In the genomic region with DNA sequence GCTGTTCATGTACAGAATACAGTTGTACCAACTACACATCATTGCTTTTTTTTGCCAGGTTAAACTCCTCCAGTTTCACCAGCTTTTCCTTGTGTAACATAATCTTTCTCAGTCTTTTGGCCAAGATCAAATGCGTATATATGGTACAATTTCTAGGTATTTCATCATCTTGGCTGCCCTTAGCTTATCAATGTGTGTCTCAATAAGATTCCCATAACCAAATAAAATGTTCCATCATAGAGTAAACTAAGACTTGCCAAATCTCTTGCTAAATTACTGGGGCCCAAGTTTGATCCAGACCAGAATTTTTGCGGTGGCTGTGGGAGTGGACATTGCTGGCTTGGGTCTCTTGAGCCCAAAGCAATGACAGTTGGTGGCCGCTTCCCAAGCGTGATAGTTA, we compare ENCODE assay signal across 17 cellular contexts. TPM values are rescaled to one million over a fixed set of nuclear protein-coding genes. Genes with fewer than 3 reads are reported as not detected.
DNase-seq lines count a peak whose midpoint lies in the region; ATAC-seq, FAIRE-seq and TF ChIP-seq lines count a peak whose summit lies in the region.
"Had no signal": no experiment of that assay in that cellular context is flagged by ENCODE, and none has a peak within 500 bp of the region (broad histone marks: within the 10 kb centered on the region; RNA-seq: fewer than 3 reads in every experiment).

No MANE protein-coding gene starts in this region.

- H4K20me1 ChIP-seq in HepG2 (ENCODE audit: insufficient read depth, low read length) = no peaks in the 10 kb centered on the region

- no peaks in the 10 kb centered on the region for H3K27me3 ChIP-seq in liver (ENCODE audit: control insufficient read depth in 4 of 4, insufficient read depth in 4 of 4, low read length in 3 of 4)
- H3K27me3 ChIP-seq in HepG2 (ENCODE audit: control insufficient read depth in 1 of 2, insufficient read depth in 2 of 2, low read length in 2 of 2) = 0 out of 5 replicates have a peak, but pooled peaks cover 0 to 1% of the 10 kb centered on the region in 2 experiments

- no peaks in the 10 kb centered on the region for H3K9me3 ChIP-seq in liver (ENCODE audit: control insufficient read depth in 4 of 4, low read length in 3 of 4)
- H3K9me3 ChIP-seq in HepG2 (ENCODE audit: low read length) = no peaks in the 10 kb centered on the region
- H3K9me3 ChIP-seq: A549 had no signal

- no peak for ATAC-seq in HepG2
- ATAC-seq in GM21360 (IDR thresholded peaks at IDR 0.05; ENCODE audit: unreplicated experiment) = no peak
- ATAC-seq: A549 had no signal

- FAIRE-seq in HepG2 (lab: Jason Lieb, UNC) = no peak
- FAIRE-seq: H1 had no signal

- no TSS peak for BruUV-seq in HepG2 (replicated peaks; lab: Mats Ljungman, UMichigan)

- TF ChIP-seq RAD21 in liver (IDR thresholded peaks at IDR 0.05) = peak in 1 of 2 donors; percentile 21
- TF ChIP-seq RAD21 in HepG2 (CRISPR knock-in tag; IDR thresholded peaks at IDR 0.05) = no peak

- WGBS in liver = 66% methylated on average over 4 of the region's 4 CpGs
- WGBS in HepG2 (ENCODE audit: low lambda C conversion rate) = 52% methylated on average over 4 of the region's 4 CpGs

- H3K4me2 ChIP-seq in HepG2 (ENCODE audit: low read depth, low read length) = no peak overlapping the region
- H3K4me2 ChIP-seq: A549 had no signal

- H3K9ac ChIP-seq in liver (ENCODE audit: low read depth in 1 of 2, low read length in 2 of 2) (no peak overlapping the region), HepG2 (ENCODE audit: insufficient read depth, low read depth, low read length) (no peak overlapping the region)

- H3K36me3 ChIP-seq in liver (ENCODE audit: control insufficient read depth in 4 of 4, insufficient read depth in 3 of 4, low read depth in 1 of 4, low read length in 3 of 4) (no peaks in the 10 kb centered on the region), HepG2 (replicated peaks in 1 of 2; ENCODE audit: control insufficient read depth in 1 of 2, insufficient read depth in 2 of 2, low read length in 2 of 2) (no peaks in the 10 kb centered on the region)

- in situ Hi-C loops in HepG2 (cut with HindIII; ENCODE audit: extremely low pct_ligation_motif_present, low pct_unique_long_range_greater_than_20kb) = no loop called here

- POLR2A ChIA-PET in HepG2 (lab: Yijun Ruan, JAX) = no interaction called here

- no peak for DNase-seq in HepG2 (ENCODE audit: low spot score)
- DNase-seq in OCI-M1 (lab: John Stamatoyannopoulos, UW) = peak; percentile 70
- DNase-seq in fibroblast of the aortic adventitia (ENCODE audit: low read depth) = peak; percentile 29
- no peak for DNase-seq in NCI-H446 (lab: John Stamatoyannopoulos, UW)
- no peak for DNase-seq in stimulated activated CD4-positive, alpha-beta T cell treated with anti-CD3 and anti-CD28 coated beads, Interleukin-4, amount 100 ng/mL, for 24 hours
- DNase-seq: AML-193; CD4-positive, alpha-beta T cell; DMS153; DMS79; GDM1; H9 had no signal

- no peaks in the 10 kb centered on the region for H3K79me2 ChIP-seq in HepG2 (ENCODE audit: insufficient read depth, low read length)

- no peak overlapping the region for H3K4me3 ChIP-seq in liver (ENCODE audit: low read depth in 1 of 3, low read length in 3 of 3)
- no peak overlapping the region for H3K4me3 ChIP-seq in HepG2 (replicated peaks in 1 of 3; ENCODE audit: insufficient read depth in 1 of 3, low read depth in 2 of 3, low read length in 3 of 3)
- no peak overlapping the region for H3K4me3 ChIP-seq in fibroblast of the aortic adventitia (ENCODE audit: low read depth, low read length)
- H3K4me3 ChIP-seq: A549 had no signal

- intact Hi-C loops in HepG2 (cut with micrococcal nuclease; ENCODE audit: unreplicated experiment) = no loop called here

- TF ChIP-seq EP300 in HepG2 (IDR thresholded peaks at IDR 0.05; ENCODE audit: low read depth in 2 of 2, low read length in 2 of 2) = no peak
- TF ChIP-seq EP300 in HepG2 (CRISPR knock-in tag; IDR thresholded peaks at IDR 0.05; ENCODE audit: borderline replicate concordance) = no peak

- CTCF ChIA-PET in HepG2 (lab: Yijun Ruan, JAX; ENCODE audit: low intra/inter-chr PET ratio, low total read pairs) = no interaction called here

- H2AFZ ChIP-seq in HepG2 (ENCODE audit: low read length) = no peak overlapping the region

- TF ChIP-seq POLR2A in HepG2 (IDR thresholded peaks at IDR 0.05; ENCODE audit: insufficient read depth in 1 of 2, low read depth in 2 of 2, low read length in 2 of 2) = no peak

- H3K4me1 ChIP-seq in liver (ENCODE audit: control insufficient read depth in 4 of 4, insufficient read depth in 4 of 4, low read length in 3 of 4) (peaks cover 0 to 7% (median 0%) of the 10 kb centered on the region in 4 donors), HepG2 (ENCODE audit: insufficient read depth, low read length) (no peaks in the 10 kb centered on the region)
- H3K4me1 ChIP-seq: A549 had no signal

- no peak for TF ChIP-seq CTCF in liver (IDR thresholded peaks at IDR 0.05; ENCODE audit: low read depth, low read length, missing input control)
- TF ChIP-seq CTCF in HepG2 (CRISPR knock-in tag; IDR thresholded peaks at IDR 0.05) = no peak
- no peak for TF ChIP-seq CTCF in fibroblast of the aortic adventitia (IDR thresholded peaks at IDR 0.05; ENCODE audit: insufficient read depth, low read length)

- no peak overlapping the region for H3K27ac ChIP-seq in liver (ENCODE audit: low read depth in 1 of 2, low read length in 2 of 2)
- H3K27ac ChIP-seq in HepG2 (ENCODE audit: extremely low read length, insufficient read depth, low read length) = no peak overlapping the region
- H3K27ac ChIP-seq: 22Rv1, A549, C4-2B had no signal

TF ChIP-seq in liver, 16 proteins besides CTCF, POLR2A, EP300 and RAD21 (continues in another document):
- TF ChIP-seq JUND (IDR thresholded peaks at IDR 0.05) = peak in 1 of 2 donors; percentile 31
- peak; percentile 49 for TF ChIP-seq YY1 (IDR thresholded peaks at IDR 0.05)
- peak in 1 of 2 donors; percentile 30 for TF ChIP-seq EGR1 (IDR thresholded peaks at IDR 0.05; ENCODE audit: low read depth in 2 of 2)
- TF ChIP-seq, protein P1, sequence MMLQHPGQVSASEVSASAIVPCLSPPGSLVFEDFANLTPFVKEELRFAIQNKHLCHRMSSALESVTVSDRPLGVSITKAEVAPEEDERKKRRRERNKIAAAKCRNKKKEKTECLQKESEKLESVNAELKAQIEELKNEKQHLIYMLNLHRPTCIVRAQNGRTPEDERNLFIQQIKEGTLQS (IDR thresholded peaks at IDR 0.05) = peak; percentile 38
- TF ChIP-seq HNF4G (IDR thresholded peaks at IDR 0.05) = no peak
- TF ChIP-seq HNF4A (conservative IDR thresholded peaks at IDR 0.05) = peak in 1 of 2 donors; percentile 58
- TF ChIP-seq, protein P2, sequence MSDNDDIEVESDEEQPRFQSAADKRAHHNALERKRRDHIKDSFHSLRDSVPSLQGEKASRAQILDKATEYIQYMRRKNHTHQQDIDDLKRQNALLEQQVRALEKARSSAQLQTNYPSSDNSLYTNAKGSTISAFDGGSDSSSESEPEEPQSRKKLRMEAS (IDR thresholded peaks at IDR 0.05) = peak; percentile 23
- peak; percentile 42 for TF ChIP-seq FOXA2 (IDR thresholded peaks at IDR 0.05)

TF ChIP-seq in HepG2, 621 proteins besides CTCF, POLR2A, EP300 and RAD21 (continues in another document):
- TF ChIP-seq FOXC1 (CRISPR knock-in tag; IDR thresholded peaks at IDR 0.05; ENCODE audit: borderline replicate concordance) (no peak), KLF16 (CRISPR knock-in tag; IDR thresholded peaks at IDR 0.05) (no peak)
- TF ChIP-seq, protein P3, sequence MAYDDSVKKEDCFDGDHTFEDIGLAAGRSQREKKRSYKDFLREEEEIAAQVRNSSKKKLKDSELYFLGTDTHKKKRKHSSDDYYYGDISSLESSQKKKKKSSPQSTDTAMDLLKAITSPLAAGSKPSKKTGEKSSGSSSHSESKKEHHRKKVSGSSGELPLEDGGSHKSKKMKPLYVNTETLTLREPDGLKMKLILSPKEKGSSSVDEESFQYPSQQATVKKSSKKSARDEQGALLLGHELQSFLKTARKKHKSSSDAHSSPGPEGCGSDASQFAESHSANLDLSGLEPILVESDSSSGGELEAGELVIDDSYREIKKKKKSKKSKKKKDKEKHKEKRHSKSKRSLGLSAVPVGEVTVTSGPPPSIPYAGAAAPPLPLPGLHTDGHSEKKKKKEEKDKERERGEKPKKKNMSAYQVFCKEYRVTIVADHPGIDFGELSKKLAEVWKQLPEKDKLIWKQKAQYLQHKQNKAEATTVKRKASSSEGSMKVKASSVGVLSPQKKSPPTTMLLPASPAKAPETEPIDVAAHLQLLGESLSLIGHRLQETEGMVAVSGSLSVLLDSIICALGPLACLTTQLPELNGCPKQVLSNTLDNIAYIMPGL (CRISPR knock-in tag; IDR thresholded peaks at IDR 0.05; ENCODE audit: borderline replicate concordance in 1 of 2, low read depth in 1 of 2) = no peak

RNA-seq across cellular contexts. Expression of a gene that starts 24.3 kb away (rescaled TPM):
- total RNA-seq in liver = 10 to 100 TPM; 44.3 to 54.9 TPM
- 10 to 100 TPM in 1 of 2 donors, 1 to 10 TPM in 1; 9.7 to 20.7 TPM for polyA plus RNA-seq in liver
- 41.7 and 54.8 TPM in 2 replicates for total RNA-seq in HepG2 (2016; rRNA removed; fragmentation: Illumina TruSeq; extraction: Trizol)
- total RNA-seq in HepG2 (2016; cell fraction: cytosol; rRNA removed; fragmentation: Illumina TruSeq; extraction: Trizol; ENCODE audit: low read depth) = 16.6 and 24.6 TPM in 2 replicates
- 37.9 and 53.8 TPM in 2 replicates for total RNA-seq in HepG2 (2016; cell fraction: insoluble cytoplasmic fraction; rRNA removed; fragmentation: Illumina TruSeq; extraction: Trizol)
- 23.2 and 27.1 TPM in 2 replicates for total RNA-seq in HepG2 (2016; cell fraction: membrane; rRNA removed; fragmentation: Illumina TruSeq; extraction: Trizol)
- total RNA-seq in HepG2 (2016; cell fraction: nucleus; rRNA removed; fragmentation: Illumina TruSeq; extraction: Trizol) = 62.6 and 65.3 TPM in 2 replicates
- 12.5 and 14.4 TPM in 2 replicates for polyA plus RNA-seq in HepG2 (2011; rRNA removed)
- polyA plus RNA-seq in HepG2 (2011; cell fraction: cytosol; rRNA removed) = 4.9 and 8.6 TPM in 2 replicates
- polyA plus RNA-seq in HepG2 (2011; cell fraction: nucleus; rRNA removed) = 10.5 and 10.8 TPM in 2 replicates
- polyA plus RNA-seq in HepG2 (2012) = 14.1 and 14.9 TPM in 2 replicates
- polyA plus RNA-seq in HepG2 (2016; cell fraction: cytosol; fragmentation: Illumina TruSeq; extraction: Trizol; ENCODE audit: low read depth) = 0.44 and 0.64 TPM in 2 replicates
- 29.5 and 36.4 TPM in 2 replicates for polyA plus RNA-seq in HepG2 (2016; cell fraction: insoluble cytoplasmic fraction; fragmentation: Illumina TruSeq; extraction: Trizol; ENCODE audit: low read depth)
- 3.4 and 3.9 TPM in 2 replicates for polyA plus RNA-seq in HepG2 (2016; cell fraction: membrane; fragmentation: Illumina TruSeq; extraction: Trizol; ENCODE audit: low read depth)
- polyA plus RNA-seq in HepG2 (2016; cell fraction: nucleus; fragmentation: Illumina TruSeq; extraction: Trizol; ENCODE audit: insufficient read depth, low read depth) = 40.0 and 43.6 TPM in 2 replicates
- 12.0 and 26.9 TPM in 2 replicates for polyA minus RNA-seq in HepG2 (2011; rRNA and poly(A)+ RNA removed; ENCODE audit: low replicate concordance)
- 28.1 and 38.4 TPM in 2 replicates for polyA minus RNA-seq in HepG2 (2011; cell fraction: cytosol; rRNA and poly(A)+ RNA removed)
- polyA minus RNA-seq in HepG2 (2011; cell fraction: nucleus; rRNA and poly(A)+ RNA removed) = 140 and 160 TPM in 2 replicates
- 96.3 and 120 TPM in 2 replicates for total RNA-seq in fibroblast of the aortic adventitia (ENCODE audit: low replicate concordance)

Comparison
In these comparisons a context has a peak if more than half of its experiments do, and no peak if none do; other contexts are left out.
1. DNase-seq: peak in OCI-M1 (single experiment) and fibroblast of the aortic adventitia (single experiment); none in HepG2 (single experiment), NCI-H446 (0 of 2) and stimulated activated CD4-positive, alpha-beta T cell treated with anti-CD3 and anti-CD28 coated beads, Interleukin-4, amount 100 ng/mL, for 24 hours (single experiment).